Comparison of ENCODE assay signal across 8 cellular contexts in the genomic region with DNA sequence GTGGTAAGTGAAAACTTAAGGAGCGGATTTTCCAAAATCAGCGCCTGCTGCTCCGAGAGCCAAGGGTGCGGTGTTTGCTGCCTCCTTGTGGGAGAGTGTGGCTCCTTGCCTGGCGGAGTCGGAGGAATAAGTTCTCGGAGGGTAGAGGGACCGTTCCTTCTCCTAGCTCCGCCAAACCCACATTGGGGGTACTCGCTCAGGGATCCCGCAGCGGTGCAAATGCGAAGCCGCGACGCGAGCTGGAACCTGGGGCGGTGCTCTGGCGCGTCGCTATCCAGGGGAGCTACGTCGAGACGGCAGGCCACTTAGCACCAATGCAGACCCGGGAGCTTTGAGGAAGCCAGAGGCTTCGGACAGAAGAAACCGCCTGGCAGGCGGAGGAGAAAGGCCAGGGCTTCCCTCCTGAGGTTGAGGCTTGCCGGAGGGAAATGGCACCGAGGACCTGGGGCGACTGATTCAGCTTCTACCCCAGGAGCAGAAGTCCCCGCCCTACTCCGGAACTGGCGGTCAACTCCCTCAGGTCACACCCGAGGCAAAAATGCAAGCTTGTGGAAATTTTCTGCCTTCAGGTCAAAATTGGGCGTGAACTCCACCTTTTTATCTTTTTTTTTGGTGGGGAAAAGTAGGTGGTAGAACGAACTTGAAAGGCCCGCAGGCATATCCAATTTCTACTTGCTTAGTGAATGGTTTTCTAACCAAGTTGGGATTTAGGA. TPM values are rescaled to one million over a fixed set of nuclear protein-coding genes. Genes with fewer than 3 reads are reported as not detected.
DNase-seq lines count a peak whose midpoint lies in the region; ATAC-seq, FAIRE-seq and TF ChIP-seq lines count a peak whose summit lies in the region.

No MANE protein-coding gene starts in this region.

- H3K4me3 ChIP-seq in H1 (ENCODE audit: extremely low read depth in 1 of 4, insufficient read depth in 2 of 4, low read depth in 3 of 4, low read length in 4 of 4) (peak overlapping the region; percentile 28 to 68 (median 58)), mesodermal cell (ENCODE audit: extremely low read depth, insufficient read depth, low read length, poor library complexity, severe bottlenecking) (peak overlapping the region; percentile 46)

- H2BK5ac ChIP-seq in H1 (ENCODE audit: low read depth, low read length), result peak overlapping the region; percentile 44; the same call in 1 of the 2 replicates

- H3K36me3 Mint-ChIP-seq in activated CD4-positive, alpha-beta memory T cell treated with anti-CD3 and anti-CD28 coated beads, Interleukin-2, amount 10 ng/mL, durations not matched to agents 7 days and 5 days (ENCODE audit: low read depth), result peaks cover 22% of the 10 kb centered on the region

- H3K9me3 Mint-ChIP-seq in activated CD4-positive, alpha-beta memory T cell treated with anti-CD3 and anti-CD28 coated beads, Interleukin-2, amount 10 ng/mL, durations not matched to agents 7 days and 5 days, result no peaks in the 10 kb centered on the region

- H3K18ac ChIP-seq in H1 (ENCODE audit: extremely low read depth, low read length), result peak overlapping the region; percentile 86; the same call in 1 of the 2 replicates

- peak overlapping the region in 3 of 4 experiments; percentile 27 to 66 (median 61); a peak in 5 of 7 replicates for H3K9ac ChIP-seq in H1 (replicated peaks in 1 of 4; ENCODE audit: extremely low read depth in 1 of 4, low read depth in 3 of 4, low read length in 3 of 4)

- H3K79me1 ChIP-seq in H1 (ENCODE audit: low read depth, low read length), result no peaks in the 10 kb centered on the region

- H3K4me3 Mint-ChIP-seq in activated CD4-positive, alpha-beta memory T cell treated with anti-CD3 and anti-CD28 coated beads, Interleukin-2, amount 10 ng/mL, durations not matched to agents 7 days and 5 days, result peak overlapping the region; percentile 80

- 4% methylated on average over 38 of the region's 38 CpGs; no CpG with 5 or more reads in 1 of the 2 experiments for WGBS in H1 (ENCODE audit: extremely low coverage in 1 of 2, insufficient coverage in 1 of 2, insufficient read length in 1 of 2, insufficient replicate concordance in 2 of 2, low coverage in 1 of 2, low lambda C conversion rate in 2 of 2, missing lambda C conversion rate in 1 of 2), 2 experiments
- 2 to 3% methylated on average over 21 to 30 of the region's 38 CpGs for WGBS in mesodermal cell (ENCODE audit: insufficient coverage in 2 of 2), 2 experiments

- peak overlapping the region; percentile 40 for H4K5ac ChIP-seq in H1 (ENCODE audit: insufficient read length, low read depth, low read length)

- 0 out of 2 replicates have a peak, but pooled peaks cover 1% of the 10 kb centered on the region for H3K23me2 ChIP-seq in H1 (ENCODE audit: low read depth, low read length)

- H2AFZ ChIP-seq in H1 (ENCODE audit: low read length), result 0 out of 2 replicates have a peak overlapping the region, but pooled peaks have one; percentile 1

- H3K4me1 Mint-ChIP-seq in activated CD4-positive, alpha-beta memory T cell treated with anti-CD3 and anti-CD28 coated beads, Interleukin-2, amount 10 ng/mL, durations not matched to agents 7 days and 5 days, result peaks cover 37% of the 10 kb centered on the region

- peak overlapping the region; percentile 28 to 67 for H3K4me2 ChIP-seq in H1 (ENCODE audit: insufficient read depth in 1 of 2, low read depth in 2 of 2, low read length in 2 of 2)

- peak; percentile 94 for TF ChIP-seq RAD21 in H1 (IDR thresholded peaks at IDR 0.05 in 1 of 2, conservative IDR thresholded peaks at IDR 0.05 in 1 of 2; ENCODE audit: low read depth in 2 of 2, low read length in 2 of 2)

- H3K14ac ChIP-seq in H1 (ENCODE audit: insufficient read length), result no peak overlapping the region

- peak in 1 of 2 experiments; percentile 74; a peak in 1 of 3 replicates for TF ChIP-seq POLR2A in H1 (IDR thresholded peaks at IDR 0.05; ENCODE audit: control extremely low read depth in 1 of 2, low read depth in 2 of 2, low read length in 2 of 2)

- ATAC-seq in GM18498 (IDR thresholded peaks at IDR 0.05; ENCODE audit: unreplicated experiment) (peak; percentile 84), HG02884 (IDR thresholded peaks at IDR 0.05; ENCODE audit: unreplicated experiment) (peak; percentile 84)

- peak; percentile 70 for FAIRE-seq in H1 (lab: Jason Lieb, UNC)

- H3K9me3 ChIP-seq in H1 (ENCODE audit: insufficient read depth in 2 of 2, low read depth in 1 of 2, low read length in 1 of 2) (no peaks in the 10 kb centered on the region), mesodermal cell (ENCODE audit: control insufficient read depth, low read length) (no peaks in the 10 kb centered on the region)

- H2AK5ac ChIP-seq in H1 (ENCODE audit: low read depth, low read length), result no peak overlapping the region

- H3K36me3 ChIP-seq in H1 (ENCODE audit: control insufficient read depth in 2 of 4, insufficient read depth in 4 of 4, low read length in 3 of 4), result no peaks in the 10 kb centered on the region
- no peaks in the 10 kb centered on the region for H3K36me3 ChIP-seq in mesodermal cell (ENCODE audit: control insufficient read depth, insufficient read depth, low read length)

- no peaks in the 10 kb centered on the region for H3K27me3 Mint-ChIP-seq in activated CD4-positive, alpha-beta memory T cell treated with anti-CD3 and anti-CD28 coated beads, Interleukin-2, amount 10 ng/mL, durations not matched to agents 7 days and 5 days

- H2BK15ac ChIP-seq in H1 (ENCODE audit: low read length), result no peak overlapping the region

- H3K4me1 ChIP-seq in H1 (replicated peaks in 1 of 4; ENCODE audit: control insufficient read depth in 3 of 4, insufficient read depth in 4 of 4, low read length in 3 of 4) (peaks cover 0 to 6% (median 0%) of the 10 kb centered on the region in 4 experiments; a peak in 3 of 7 replicates), mesodermal cell (ENCODE audit: control insufficient read depth, insufficient read depth, low read length, poor library complexity, severe bottlenecking) (no peaks in the 10 kb centered on the region)

- H4K8ac ChIP-seq in H1 (ENCODE audit: extremely low read depth, insufficient read depth, low read length), result peak overlapping the region; percentile 86

- no peaks in the 10 kb centered on the region for H4K20me1 ChIP-seq in H1 (replicated peaks in 1 of 2; ENCODE audit: control insufficient read depth in 1 of 2, insufficient read depth in 2 of 2, low read length in 2 of 2)

- no peak overlapping the region for H3K23ac ChIP-seq in H1 (ENCODE audit: insufficient read length)

- POLR2A ChIA-PET in activated CD4-positive, alpha-beta memory T cell treated with anti-CD3 and anti-CD28 coated beads, Interleukin-2, amount 10 ng/mL, durations not matched to agents 7 days and 5 days (lab: Charles Lee), result interaction anchor here (0.7 to 5.3 kb wide), 23 partner anchors 9 to 1896 kb away, joined by 3 to 50 read pairs (median 5); partner anchors contain the start of genes CGAS, EEF1A1, KHDC1 and MTO1
- POLR2A ChIA-PET in H1 (lab: Charles Lee; ENCODE audit: partially characterized antibody), result interaction anchor here (0.7 to 2.3 kb wide), 9 partner anchors 13 to 124 kb away, joined by 3 to 13 read pairs (median 3); no protein-coding TSS in a partner anchor

- H3K27ac ChIP-seq in H1 (ENCODE audit: low read depth, low read length) (0 out of 2 replicates have a peak overlapping the region, but pooled peaks have one; percentile 27), mesodermal cell (ENCODE audit: low read depth, low read length, severe bottlenecking) (peak overlapping the region; percentile 57)

- in situ Hi-C loops in ACHN (cut with HindIII; ENCODE audit: low pct_ligation_motif_present, low pct_unique_long_range_greater_than_20kb, low sequenced_read_pairs), result no loop called here

- TF ChIP-seq EP300 in H1 (IDR thresholded peaks at IDR 0.05; ENCODE audit: borderline replicate concordance in 1 of 2, low read depth in 2 of 2, low read length in 2 of 2), result no peak

- H4K91ac ChIP-seq in H1 (replicated peaks; ENCODE audit: insufficient read length, low read length), result peak overlapping the region; percentile 9

- no peak overlapping the region for H2BK120ac ChIP-seq in H1 (replicated peaks; ENCODE audit: low read depth, low read length)

- no peaks in the 10 kb centered on the region for H3K79me2 ChIP-seq in H1 (ENCODE audit: control insufficient read depth in 1 of 2, insufficient read depth in 2 of 2, low read length in 2 of 2)

- DNase-seq in ACHN, result peak; percentile 54
- peak; percentile 85 for DNase-seq in NCI-H226
- peak; percentile 84 for DNase-seq in activated CD4-positive, alpha-beta memory T cell treated with anti-CD3 and anti-CD28 coated beads, Interleukin-2, amount 10 ng/mL, durations not matched to agents 7 days and 5 days
- peak; percentile 77 to 82 for DNase-seq in H1 (ENCODE audit: low read depth in 1 of 2, low spot score in 2 of 2)
- peak; percentile 39 to 52 for DNase-seq in stimulated activated CD8-positive, alpha-beta memory T cell treated with anti-CD3 and anti-CD28 coated beads, Interleukin-15, amount 100 ng/mL, for 48 hours (ENCODE audit: low read depth in 2 of 2)

- peak overlapping the region; percentile 10 for H3K4ac ChIP-seq in H1 (replicated peaks; ENCODE audit: insufficient read length, low read depth, low read length)

- H2BK12ac ChIP-seq in H1 (ENCODE audit: low read depth, low read length), result peak overlapping the region; percentile 60; the same call in 1 of the 2 replicates

- peak overlapping the region; percentile 89 for H3K27ac Mint-ChIP-seq in activated CD4-positive, alpha-beta memory T cell treated with anti-CD3 and anti-CD28 coated beads, Interleukin-2, amount 10 ng/mL, durations not matched to agents 7 days and 5 days

- CTCF ChIA-PET in activated CD4-positive, alpha-beta memory T cell treated with anti-CD3 and anti-CD28 coated beads, Interleukin-2, amount 10 ng/mL, durations not matched to agents 7 days and 5 days (lab: Charles Lee), result interaction anchor here (0.7 to 2.4 kb wide), 16 partner anchors 10 to 264 kb away, joined by 3 to 14 read pairs (median 4); partner anchors contain the start of genes MTO1 and SLC17A5
- CTCF ChIA-PET in H1 (lab: Charles Lee; ENCODE audit: partially characterized antibody), result interaction anchor here (0.6 to 4.9 kb wide), 32 partner anchors 10 to 255 kb away, joined by 3 to 40 read pairs (median 4); partner anchors contain the start of gene CGAS

- H3K56ac ChIP-seq in H1 (replicated peaks; ENCODE audit: insufficient read length, low read depth, low read length), result peak overlapping the region; percentile 65

- peak overlapping the region; percentile 48; the same call in 1 of the 2 replicates for H2BK20ac ChIP-seq in H1 (ENCODE audit: low read length)

- H3K27me3 ChIP-seq in H1 (replicated peaks in 1 of 4; ENCODE audit: control insufficient read depth in 3 of 4, extremely low read depth in 1 of 4, insufficient read depth in 3 of 4, low read length in 3 of 4), result no peaks in the 10 kb centered on the region

- TF ChIP-seq CTCF in H1 (IDR thresholded peaks at IDR 0.05; ENCODE audit: control extremely low read depth in 1 of 3, insufficient read depth in 1 of 3, low read depth in 1 of 3, low read length in 3 of 3), result peak; percentile 89 to 94 (median 90)

RNA-seq across cellular contexts. Expression of gene DDX43, which starts 5.7 kb away (rescaled TPM):
- total RNA-seq in activated CD4-positive, alpha-beta memory T cell treated with anti-CD3 and anti-CD28 coated beads, Interleukin-2, amount 10 ng/mL, durations not matched to agents 7 days and 5 days, result under 1 TPM; 0.80 to 0.88 TPM
- total RNA-seq in H1 (2021; fragmentation: NEBNext Ultra II Directional; extraction: Animal tissue kit (Norgen Biotek cat#: 25700)), result not detected in 2 replicates
- 0.05 TPM in 2 replicates for polyA plus RNA-seq in H1 (2011; rRNA removed)
- 0.49 TPM for polyA plus RNA-seq in H1 (2011; cell fraction: cytosol; rRNA removed)
- 0.07 TPM for polyA plus RNA-seq in H1 (2011; cell fraction: nucleus; rRNA removed)
- polyA plus RNA-seq in H1 (2012, experiment 1 of 2), result 0.10 TPM in 1 of 4 replicates, not detected in the others
- not detected for polyA plus RNA-seq in H1 (2012, experiment 2 of 2)
- polyA plus RNA-seq in H1 (2013, experiment 1 of 2), result 0.18 TPM
- polyA plus RNA-seq in H1 (2013, experiment 2 of 2), result 0.15 TPM
- polyA minus RNA-seq in H1 (2011; rRNA and poly(A)+ RNA removed), result 0.09 TPM in 1 of 2 replicates, not detected in the other
- polyA minus RNA-seq in H1 (2011; cell fraction: cytosol; rRNA and poly(A)+ RNA removed), result not detected
- polyA minus RNA-seq in H1 (2011; cell fraction: nucleus; rRNA and poly(A)+ RNA removed), result not detected
- polyA plus RNA-seq in mesodermal cell (2013, experiment 1 of 2), result not detected
- polyA plus RNA-seq in mesodermal cell (2013, experiment 2 of 2), result not detected

RNA-seq across cellular contexts. Expression of gene OOEP, which starts 19.3 kb away (rescaled TPM):
- under 1 TPM; 0.33 to 0.68 TPM for total RNA-seq in activated CD4-positive, alpha-beta memory T cell treated with anti-CD3 and anti-CD28 coated beads, Interleukin-2, amount 10 ng/mL, durations not matched to agents 7 days and 5 days
- total RNA-seq in H1 (2021; fragmentation: NEBNext Ultra II Directional; extraction: Animal tissue kit (Norgen Biotek cat#: 25700)), result 0.41 TPM in 1 of 2 replicates, not detected in the other
- polyA plus RNA-seq in H1 (2011; rRNA removed), result 0.20 and 0.55 TPM in 2 replicates
- 0.30 TPM for polyA plus RNA-seq in H1 (2011; cell fraction: cytosol; rRNA removed)
- polyA plus RNA-seq in H1 (2011; cell fraction: nucleus; rRNA removed), result 0.50 TPM
- 0.19 to 0.43 TPM (median 0.33 TPM) in 3 of 4 replicates, not detected in the other for polyA plus RNA-seq in H1 (2012, experiment 1 of 2)
- polyA plus RNA-seq in H1 (2012, experiment 2 of 2), result not detected
- 0.24 TPM for polyA plus RNA-seq in H1 (2013, experiment 1 of 2)
- 0.39 TPM for polyA plus RNA-seq in H1 (2013, experiment 2 of 2)
- polyA minus RNA-seq in H1 (2011; rRNA and poly(A)+ RNA removed), result not detected in 2 replicates
- not detected for polyA minus RNA-seq in H1 (2011; cell fraction: cytosol; rRNA and poly(A)+ RNA removed)
- not detected for polyA minus RNA-seq in H1 (2011; cell fraction: nucleus; rRNA and poly(A)+ RNA removed)
- polyA plus RNA-seq in mesodermal cell (2013, experiment 1 of 2), result not detected
- polyA plus RNA-seq in mesodermal cell (2013, experiment 2 of 2), result not detected

RNA-seq across cellular contexts. Expression of gene KHDC3L, which starts 26.5 kb away (rescaled TPM):
- not detected for total RNA-seq in activated CD4-positive, alpha-beta memory T cell treated with anti-CD3 and anti-CD28 coated beads, Interleukin-2, amount 10 ng/mL, durations not matched to agents 7 days and 5 days
- total RNA-seq in H1 (2021; fragmentation: NEBNext Ultra II Directional; extraction: Animal tissue kit (Norgen Biotek cat#: 25700)), result 0.42 TPM in 1 of 2 replicates, not detected in the other
- polyA plus RNA-seq in H1 (2011; rRNA removed), result 0.11 TPM in 1 of 2 replicates, not detected in the other
- polyA plus RNA-seq in H1 (2011; cell fraction: cytosol; rRNA removed), result 0.26 TPM
- not detected for polyA plus RNA-seq in H1 (2011; cell fraction: nucleus; rRNA removed)
- 0.19 TPM in 1 of 4 replicates, not detected in the others for polyA plus RNA-seq in H1 (2012, experiment 1 of 2)
- not detected for polyA plus RNA-seq in H1 (2012, experiment 2 of 2)
- polyA plus RNA-seq in H1 (2013, experiment 1 of 2), result 0.06 TPM
- 0.22 TPM for polyA plus RNA-seq in H1 (2013, experiment 2 of 2)
- polyA minus RNA-seq in H1 (2011; rRNA and poly(A)+ RNA removed), result not detected in 2 replicates
- not detected for polyA minus RNA-seq in H1 (2011; cell fraction: cytosol; rRNA and poly(A)+ RNA removed)
- not detected for polyA minus RNA-seq in H1 (2011; cell fraction: nucleus; rRNA and poly(A)+ RNA removed)
- not detected for polyA plus RNA-seq in mesodermal cell (2013, experiment 1 of 2)
- not detected for polyA plus RNA-seq in mesodermal cell (2013, experiment 2 of 2)

RNA-seq across cellular contexts. Expression of gene DPPA5, which starts 34.9 kb away (rescaled TPM):
- not detected for total RNA-seq in activated CD4-positive, alpha-beta memory T cell treated with anti-CD3 and anti-CD28 coated beads, Interleukin-2, amount 10 ng/mL, durations not matched to agents 7 days and 5 days
- 1.5 and 2.0 TPM in 2 replicates for total RNA-seq in H1 (2021; fragmentation: NEBNext Ultra II Directional; extraction: Animal tissue kit (Norgen Biotek cat#: 25700))
- polyA plus RNA-seq in H1 (2011; rRNA removed), result 2.9 and 6.6 TPM in 2 replicates
- 4.8 TPM for polyA plus RNA-seq in H1 (2011; cell fraction: cytosol; rRNA removed)
- 2.9 TPM for polyA plus RNA-seq in H1 (2011; cell fraction: nucleus; rRNA removed)
- polyA plus RNA-seq in H1 (2012, experiment 1 of 2), result 0.43 to 1.7 TPM (median 1.5 TPM) in 4 replicates
- 4.9 TPM for polyA plus RNA-seq in H1 (2012, experiment 2 of 2)
- 2.8 TPM for polyA plus RNA-seq in H1 (2013, experiment 1 of 2)
- polyA plus RNA-seq in H1 (2013, experiment 2 of 2), result 2.5 TPM
- 1.6 TPM in 1 of 2 replicates, not detected in the other for polyA minus RNA-seq in H1 (2011; rRNA and poly(A)+ RNA removed)
- polyA minus RNA-seq in H1 (2011; cell fraction: cytosol; rRNA and poly(A)+ RNA removed), result not detected
- polyA minus RNA-seq in H1 (2011; cell fraction: nucleus; rRNA and poly(A)+ RNA removed), result not detected
- not detected for polyA plus RNA-seq in mesodermal cell (2013, experiment 1 of 2)
- not detected for polyA plus RNA-seq in mesodermal cell (2013, experiment 2 of 2)

Comparison
In these comparisons a context has a peak if more than half of its experiments do, and no peak if none do; other contexts are left out.
1. Peak in every context shown above with its lines: DNase-seq, ATAC-seq, H3K4me3 ChIP-seq and H3K27ac ChIP-seq.